9 cellular contexts compared by ENCODE assay signal in the genomic region with DNA sequence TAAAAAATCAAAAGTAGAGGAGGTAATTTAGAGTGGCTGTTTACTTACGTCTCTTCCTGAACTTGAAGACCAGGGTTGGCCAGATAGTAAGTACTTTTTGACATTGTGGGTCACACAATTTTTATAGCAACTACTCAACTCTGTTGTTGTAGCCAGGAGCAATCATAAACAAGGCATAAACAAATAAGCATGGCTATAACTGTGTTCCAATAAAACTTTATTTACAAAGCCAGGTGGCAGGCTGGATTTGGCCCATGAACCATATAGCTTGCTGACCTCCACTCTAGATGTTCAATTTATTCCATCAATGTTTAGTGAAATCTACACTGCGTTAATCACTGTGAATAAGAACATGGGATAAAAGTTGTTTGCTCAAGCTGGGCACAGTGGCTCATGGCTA.
"Had no signal": no experiment of that assay in that cellular context is flagged by ENCODE, and none has a peak within 500 bp of the region (broad histone marks: within the 10 kb centered on the region; RNA-seq: fewer than 3 reads in every experiment).

No MANE protein-coding gene starts in this region.

- DNase-seq: H9, HFFc6, KG1 had no signal

- ATAC-seq: GM23338, HCT116, HepG2 had no signal

- H3K4me2 ChIP-seq: GM23338 had no signal

- FAIRE-seq: H1, H54 had no signal

- H3K4me3 ChIP-seq: GM23338 had no signal

- H3K27ac ChIP-seq: HL-60 had no signal

- H2AFZ ChIP-seq: GM23338 had no signal
